In the genomic region with DNA sequence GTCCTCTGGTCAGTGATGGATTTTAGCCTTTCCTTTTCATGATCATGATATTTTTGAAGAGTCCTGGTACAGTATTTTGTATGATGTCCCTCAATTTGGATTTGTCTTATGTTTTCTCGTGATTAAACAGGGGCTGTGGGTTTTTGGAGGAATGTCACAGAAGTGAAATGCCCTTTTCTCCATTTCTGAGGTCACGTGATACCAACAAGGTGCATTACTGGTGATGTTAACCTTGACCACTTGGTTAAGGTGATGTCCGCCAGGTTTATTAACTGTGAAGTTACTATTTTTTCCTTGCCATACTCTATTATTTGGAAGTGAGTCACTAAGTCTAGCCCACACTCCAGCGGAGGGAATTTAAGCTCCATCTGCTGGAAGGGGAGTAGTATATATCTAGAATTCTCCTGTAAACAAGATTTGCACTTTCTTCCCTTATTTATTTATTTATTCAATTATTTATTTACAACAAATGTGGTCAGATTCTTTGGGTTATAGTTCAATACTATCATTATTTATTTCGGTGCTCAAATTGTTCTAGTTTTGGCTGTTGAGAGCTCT, we compare ENCODE assay signal across 11 cellular contexts.
DNase-seq lines count a peak whose midpoint lies in the region; ATAC-seq, FAIRE-seq and TF ChIP-seq lines count a peak whose summit lies in the region.
"Had no signal": no experiment of that assay in that cellular context is flagged by ENCODE, and none has a peak within 500 bp of the region (broad histone marks: within the 10 kb centered on the region; RNA-seq: fewer than 3 reads in every experiment).

No MANE protein-coding gene starts in this region.

- POLR2A ChIA-PET in GM12878 (lab: Charles Lee): no interaction called here
- POLR2A ChIA-PET in CD8-positive, alpha-beta memory T cell (lab: Charles Lee): no interaction called here

- 84% methylated on average over 5 of the region's 5 CpGs for WGBS in GM12878 (ENCODE audit: insufficient coverage, insufficient replicate concordance, low lambda C conversion rate, missing lambda C conversion rate)
- 88% methylated on average over 5 of the region's 5 CpGs for WGBS in liver

- peaks cover 27% of the 10 kb centered on the region for H3K4me1 ChIP-seq in GM12878 (ENCODE audit: control insufficient read depth, insufficient read depth, low read length)
- peaks cover 0 to 5% (median 0%) of the 10 kb centered on the region in 4 donors for H3K4me1 ChIP-seq in liver (ENCODE audit: control insufficient read depth in 4 of 4, insufficient read depth in 4 of 4, low read length in 3 of 4)
- peaks cover 40% of the 10 kb centered on the region for H3K4me1 ChIP-seq in CD8-positive, alpha-beta memory T cell (ENCODE audit: insufficient read depth, low read length)

- H3K9ac ChIP-seq in GM12878 (ENCODE audit: control insufficient read depth, insufficient read depth, low read length): no peak overlapping the region
- no peak overlapping the region for H3K9ac ChIP-seq in liver (ENCODE audit: low read depth in 1 of 2, low read length in 2 of 2)

- no peaks in the 10 kb centered on the region for H3K27me3 Mint-ChIP-seq in CD8-positive, alpha-beta memory T cell

- TF ChIP-seq CTCF in C4-2B (conservative IDR thresholded peaks at IDR 0.05): peak; percentile 43
- 0 out of 6 replicates have a peak, but pooled peaks of 1 of the 3 experiments have one; percentile 1 for TF ChIP-seq CTCF in GM12878 (IDR thresholded peaks at IDR 0.05 in 2 of 3, conservative IDR thresholded peaks at IDR 0.05 in 1 of 3; ENCODE audit: control insufficient read depth in 2 of 3, extremely low read depth in 1 of 3, insufficient read depth in 1 of 3, low read depth in 3 of 3, low read length in 3 of 3)
- TF ChIP-seq CTCF in liver (IDR thresholded peaks at IDR 0.05; ENCODE audit: low read depth, low read length, missing input control): peak; percentile 16

- TF ChIP-seq RAD21 in GM12878 (IDR thresholded peaks at IDR 0.05; ENCODE audit: insufficient read depth, low read depth, low read length): 0 out of 2 replicates have a peak, but pooled peaks have one; percentile 13
- TF ChIP-seq RAD21 in liver (IDR thresholded peaks at IDR 0.05): peak; percentile 45 to 74

- no peak for FAIRE-seq in GM12878 (lab: Jason Lieb, UNC)
- FAIRE-seq: endometrium had no signal

- H3K27me3 ChIP-seq in GM12878 (replicated peaks in 1 of 2; ENCODE audit: control insufficient read depth in 2 of 2, insufficient read depth in 2 of 2, low read length in 1 of 2): no peaks in the 10 kb centered on the region
- H3K27me3 ChIP-seq in liver (ENCODE audit: control insufficient read depth in 4 of 4, insufficient read depth in 4 of 4, low read length in 3 of 4): no peaks in the 10 kb centered on the region
- H3K27me3 ChIP-seq in CD8-positive, alpha-beta memory T cell (ENCODE audit: insufficient read depth, low read length, poor library complexity, severe bottlenecking): no peaks in the 10 kb centered on the region

- H3K4me1 Mint-ChIP-seq in CD8-positive, alpha-beta memory T cell: peaks cover 47 to 55% (median 54%) of the 10 kb centered on the region in 3 donors

- intact Hi-C loops in GM12878 (cut with micrococcal nuclease; ENCODE audit: unreplicated experiment): no loop called here

- CTCF ChIA-PET in GM12878 (lab: Yijun Ruan, JAX): interaction anchor here (1.1 kb wide), 1 partner anchor 144 kb away, joined by 4 read pairs; no protein-coding TSS in a partner anchor
- CTCF ChIA-PET in CD8-positive, alpha-beta memory T cell (lab: Charles Lee): no interaction called here

- H3K4me3 ChIP-seq in GM12878: no peak overlapping the region
- no peak overlapping the region for H3K4me3 ChIP-seq in liver (ENCODE audit: low read depth in 1 of 3, low read length in 3 of 3)
- no peak overlapping the region for H3K4me3 ChIP-seq in CD8-positive, alpha-beta memory T cell (ENCODE audit: low read length)

- no peak for TF ChIP-seq EP300 in GM12878 (IDR thresholded peaks at IDR 0.05; ENCODE audit: borderline replicate concordance in 1 of 2, control insufficient read depth in 1 of 2, low read depth in 2 of 2, low read length in 2 of 2)

- BruUV-seq in GM12878 (replicated peaks; lab: Mats Ljungman, UMichigan): no TSS peak

- no peaks in the 10 kb centered on the region for H3K79me2 ChIP-seq in GM12878 (ENCODE audit: control insufficient read depth, insufficient read depth, low read length)

- H3K4me3 Mint-ChIP-seq in CD8-positive, alpha-beta memory T cell: no peak overlapping the region
- H3K4me3 Mint-ChIP-seq: natural killer cell had no signal

- RAD21 ChIA-PET in GM12878 (lab: Charles Lee; ENCODE audit: unreplicated experiment): interaction anchor here (1.9 kb wide), 1 partner anchor 221 kb away, joined by 11 read pairs; no protein-coding TSS in a partner anchor

- no peak overlapping the region for H2AFZ ChIP-seq in GM12878 (ENCODE audit: control insufficient read depth, low read depth, low read length)

- no peak for TF ChIP-seq POLR2A in GM12878 (IDR thresholded peaks at IDR 0.05; ENCODE audit: low read depth, low read length)

- H3K27ac Mint-ChIP-seq in CD8-positive, alpha-beta memory T cell: no peak overlapping the region
- H3K27ac Mint-ChIP-seq: natural killer cell had no signal

- H3K9me3 ChIP-seq in GM12878 (replicated peaks; ENCODE audit: control insufficient read depth, insufficient read depth, low read length): no peaks in the 10 kb centered on the region; the same call in 2 of the 3 replicates
- H3K9me3 ChIP-seq in liver (ENCODE audit: control insufficient read depth in 4 of 4, low read length in 3 of 4): no peaks in the 10 kb centered on the region
- no peaks in the 10 kb centered on the region for H3K9me3 ChIP-seq in CD8-positive, alpha-beta memory T cell (ENCODE audit: low read length)

- ATAC-seq in GM12878 (no peak), GM18519 (IDR thresholded peaks at IDR 0.05; ENCODE audit: low FRiP score, unreplicated experiment) (no peak)
- ATAC-seq: natural killer cell had no signal

- peaks cover 0 to 5% (median 0%) of the 10 kb centered on the region in 3 donors for H3K36me3 Mint-ChIP-seq in CD8-positive, alpha-beta memory T cell
- H3K36me3 Mint-ChIP-seq: natural killer cell had no signal

- H3K9me3 Mint-ChIP-seq in CD8-positive, alpha-beta memory T cell: peaks cover 0 to 1% (median 0%) of the 10 kb centered on the region in 5 donors
- H3K9me3 Mint-ChIP-seq: natural killer cell had no signal

- H3K4me2 ChIP-seq in GM12878 (ENCODE audit: control insufficient read depth, insufficient read depth): no peak overlapping the region

- no peaks in the 10 kb centered on the region for H4K20me1 ChIP-seq in GM12878 (ENCODE audit: control insufficient read depth, insufficient read depth)

- in situ Hi-C loops in GM12878 (cut with MboI): no loop called here

- DNase-seq in LHCN-M2 (ENCODE audit: low read depth) (peak; percentile 68), GM12878 (ENCODE audit: low read depth, low spot score) (no peak), epidermal melanocyte (ENCODE audit: insufficient read length, low spot score) (no peak)
- no peak for DNase-seq in CD8-positive, alpha-beta memory T cell
- DNase-seq in activated CD4-positive, CD25-positive, alpha-beta regulatory T cell treated with anti-CD3 and anti-CD28 coated beads, Interleukin-2, amount 50 U/mL, for 72 hours: no peak
- DNase-seq: activated CD8-positive, alpha-beta memory T cell treated with anti-CD3 and anti-CD28 coated beads, Interleukin-2, amount 50 U/mL, for 48 hours; natural killer cell had no signal

- H3K27ac ChIP-seq in C4-2B: no peak overlapping the region
- H3K27ac ChIP-seq in GM12878 (ENCODE audit: control insufficient read depth, insufficient read depth): no peak overlapping the region
- H3K27ac ChIP-seq in liver (ENCODE audit: low read depth in 1 of 2, low read length in 2 of 2): no peak overlapping the region
- no peak overlapping the region for H3K27ac ChIP-seq in CD8-positive, alpha-beta memory T cell (ENCODE audit: low read depth, low read length)

- SMC1A ChIA-PET in GM12878 (lab: Charles Lee; ENCODE audit: uncharacterized antibody, unreplicated experiment): interaction anchor here (0.8 to 1.2 kb wide), 3 partner anchors 9 to 73 kb away, joined by 3 to 4 read pairs (median 3); no protein-coding TSS in a partner anchor

- H3K36me3 ChIP-seq in GM12878 (ENCODE audit: control insufficient read depth in 2 of 2, insufficient read depth in 2 of 2, low read length in 1 of 2): no peaks in the 10 kb centered on the region
- no peaks in the 10 kb centered on the region for H3K36me3 ChIP-seq in liver (ENCODE audit: control insufficient read depth in 4 of 4, insufficient read depth in 3 of 4, low read depth in 1 of 4, low read length in 3 of 4)
- no peaks in the 10 kb centered on the region for H3K36me3 ChIP-seq in CD8-positive, alpha-beta memory T cell (ENCODE audit: insufficient read depth, low read length)

TF ChIP-seq in GM12878, 131 proteins besides CTCF, POLR2A, EP300 and RAD21:
- TF ChIP-seq SMC3 (IDR thresholded peaks at IDR 0.05; ENCODE audit: borderline replicate concordance, low read length): peak; percentile 10; the same call in 1 of the 2 replicates
- no peak for TF ChIP-seq STAT1 (conservative IDR thresholded peaks at IDR 0.05)

TF ChIP-seq in liver, 16 proteins besides CTCF, POLR2A, EP300 and RAD21 (continues in another document):
- TF ChIP-seq NR2F2 (IDR thresholded peaks at IDR 0.05) (no peak), EGR1 (IDR thresholded peaks at IDR 0.05; ENCODE audit: low read depth in 2 of 2) (no peak), FOXA1 (IDR thresholded peaks at IDR 0.05) (no peak), TAF1 (conservative IDR thresholded peaks at IDR 0.05) (no peak), HNF4A (conservative IDR thresholded peaks at IDR 0.05) (no peak), YY1 (IDR thresholded peaks at IDR 0.05) (no peak), SP1 (IDR thresholded peaks at IDR 0.05) (no peak)
- TF ChIP-seq, protein P1, sequence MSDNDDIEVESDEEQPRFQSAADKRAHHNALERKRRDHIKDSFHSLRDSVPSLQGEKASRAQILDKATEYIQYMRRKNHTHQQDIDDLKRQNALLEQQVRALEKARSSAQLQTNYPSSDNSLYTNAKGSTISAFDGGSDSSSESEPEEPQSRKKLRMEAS (IDR thresholded peaks at IDR 0.05): no peak
- TF ChIP-seq, protein P2, sequence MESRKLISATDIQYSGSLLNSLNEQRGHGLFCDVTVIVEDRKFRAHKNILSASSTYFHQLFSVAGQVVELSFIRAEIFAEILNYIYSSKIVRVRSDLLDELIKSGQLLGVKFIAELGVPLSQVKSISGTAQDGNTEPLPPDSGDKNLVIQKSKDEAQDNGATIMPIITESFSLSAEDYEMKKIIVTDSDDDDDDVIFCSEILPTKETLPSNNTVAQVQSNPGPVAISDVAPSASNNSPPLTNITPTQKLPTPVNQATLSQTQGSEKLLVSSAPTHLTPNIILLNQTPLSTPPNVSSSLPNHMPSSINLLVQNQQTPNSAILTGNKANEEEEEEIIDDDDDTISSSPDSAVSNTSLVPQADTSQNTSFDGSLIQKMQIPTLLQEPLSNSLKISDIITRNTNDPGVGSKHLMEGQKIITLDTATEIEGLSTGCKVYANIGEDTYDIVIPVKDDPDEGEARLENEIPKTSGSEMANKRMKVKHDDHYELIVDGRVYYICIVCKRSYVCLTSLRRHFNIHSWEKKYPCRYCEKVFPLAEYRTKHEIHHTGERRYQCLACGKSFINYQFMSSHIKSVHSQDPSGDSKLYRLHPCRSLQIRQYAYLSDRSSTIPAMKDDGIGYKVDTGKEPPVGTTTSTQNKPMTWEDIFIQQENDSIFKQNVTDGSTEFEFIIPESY (IDR thresholded peaks at IDR 0.05): no peak
